In genomic region chr4:25827373-25827772, GRCh38 we compare ENCODE assay signal across 27 cellular contexts.
"Had no signal": no experiment of that assay in that cellular context is flagged by ENCODE, and none has a peak within 500 bp of the region (broad histone marks: within the 10 kb centered on the region; RNA-seq: fewer than 3 reads in every experiment).

No MANE protein-coding gene starts in this region.

- H3K27me3 ChIP-seq: neutrophil, pancreas, sigmoid colon, vagina had no signal

- H3K4me1 Mint-ChIP-seq: activated CD4-positive, alpha-beta T cell treated with anti-CD3 and anti-CD28 coated beads, Interleukin-2, amount 10 ng/mL, durations not matched to agents 24 days and 14 days had no signal

- H3K4me3 Mint-ChIP-seq: activated CD4-positive, alpha-beta T cell treated with anti-CD3 and anti-CD28 coated beads, Interleukin-2, amount 10 ng/mL, durations not matched to agents 24 days and 14 days; activated CD8-positive, alpha-beta memory T cell treated with anti-CD3 and anti-CD28 coated beads, Interleukin-2, amount 10 ng/mL, durations not matched to agents 7 days and 5 days; activated CD8-positive, alpha-beta T cell treated with anti-CD3 and anti-CD28 coated beads for 36 hours; activated T-helper 1 cell treated with anti-CD3 and anti-CD28 coated beads, Interleukin-12 subunit alpha, Interleukin-12 subunit beta, Interleukin-2, Interleukin-4 antibody, amounts not matched to agents 30 ng/mL and 10 ng/mL and 1 ng/mL, durations not matched to agents 14 hours and 24 hours and 36 hours; brain; nephron; T-helper 1 cell treated with Interleukin-12 subunit alpha and Interleukin-12 subunit beta and Interleukin-4 antibody, amounts not matched to agents 30 μg/mL and 1 μg/mL, for 36 hours; type B pancreatic cell had no signal

- H3K9me3 Mint-ChIP-seq: activated CD4-positive, alpha-beta T cell treated with anti-CD3 and anti-CD28 coated beads, Interleukin-2, amount 10 ng/mL, durations not matched to agents 24 days and 14 days; activated CD8-positive, alpha-beta T cell treated with anti-CD3 and anti-CD28 coated beads for 36 hours; activated T-helper 1 cell treated with anti-CD3 and anti-CD28 coated beads, Interleukin-12 subunit alpha, Interleukin-12 subunit beta, Interleukin-2, Interleukin-4 antibody, amounts not matched to agents 30 ng/mL and 10 ng/mL and 1 ng/mL, durations not matched to agents 14 hours and 24 hours and 36 hours; brain; nephron; T-helper 1 cell treated with Interleukin-12 subunit alpha and Interleukin-12 subunit beta and Interleukin-4 antibody, amounts not matched to agents 30 μg/mL and 1 μg/mL, for 36 hours; type B pancreatic cell had no signal

- H3K27ac ChIP-seq: neutrophil, pancreas, sigmoid colon, thoracic aorta, vagina had no signal

- H3K27me3 Mint-ChIP-seq: activated CD4-positive, alpha-beta T cell treated with anti-CD3 and anti-CD28 coated beads, Interleukin-2, amount 10 ng/mL, durations not matched to agents 24 days and 14 days; activated CD8-positive, alpha-beta memory T cell treated with anti-CD3 and anti-CD28 coated beads, Interleukin-2, amount 10 ng/mL, durations not matched to agents 7 days and 5 days; activated CD8-positive, alpha-beta T cell treated with anti-CD3 and anti-CD28 coated beads for 36 hours; type B pancreatic cell had no signal

- DNase-seq: activated CD4-positive, alpha-beta T cell treated with anti-CD3 and anti-CD28 coated beads, Interleukin-2, amount 10 ng/mL, durations not matched to agents 24 days and 14 days; activated CD8-positive, alpha-beta memory T cell treated with anti-CD3 and anti-CD28 coated beads, Interleukin-2, amount 10 ng/mL, durations not matched to agents 7 days and 5 days; activated CD8-positive, alpha-beta T cell treated with anti-CD3 and anti-CD28 coated beads for 36 hours; activated gamma-delta T cell; activated naive CD4-positive, alpha-beta T cell treated with anti-CD3 and anti-CD28 coated beads, Interleukin-2, amount 50 U/mL, for 16 hours; anterior cingulate cortex; dermis blood vessel endothelial cell; effector CD8-positive, alpha-beta T cell; erythroblast; foreskin melanocyte; hippocampal formation; kidney glomerular epithelial cell; mesenchymal stem cell; pancreas; sigmoid colon; stimulated activated CD4-positive, alpha-beta T cell treated with anti-CD3 and anti-CD28 coated beads, Interleukin-2, amount 100 ng/mL, for 48 hours; stimulated activated CD8-positive, alpha-beta memory T cell treated with anti-CD3 and anti-CD28 coated beads, Interleukin-4, amount 100 ng/mL, for 48 hours; stimulated activated naive CD4-positive, alpha-beta T cell treated with Interleukin-2 at 50 U/mL for 16 hours had no signal

- H3K9me3 ChIP-seq: neutrophil, pancreas, sigmoid colon, thoracic aorta, vagina had no signal

- H3K4me1 ChIP-seq: sigmoid colon, vagina had no signal

- H3K27ac Mint-ChIP-seq: activated CD4-positive, alpha-beta T cell treated with anti-CD3 and anti-CD28 coated beads, Interleukin-2, amount 10 ng/mL, durations not matched to agents 24 days and 14 days; activated CD8-positive, alpha-beta memory T cell treated with anti-CD3 and anti-CD28 coated beads, Interleukin-2, amount 10 ng/mL, durations not matched to agents 7 days and 5 days; activated CD8-positive, alpha-beta T cell treated with anti-CD3 and anti-CD28 coated beads for 36 hours; activated T-helper 1 cell treated with anti-CD3 and anti-CD28 coated beads, Interleukin-12 subunit alpha, Interleukin-12 subunit beta, Interleukin-2, Interleukin-4 antibody, amounts not matched to agents 30 ng/mL and 10 ng/mL and 1 ng/mL, durations not matched to agents 14 hours and 24 hours and 36 hours; nephron; T-helper 1 cell treated with Interleukin-12 subunit alpha and Interleukin-12 subunit beta and Interleukin-4 antibody, amounts not matched to agents 30 μg/mL and 1 μg/mL, for 36 hours; type B pancreatic cell had no signal

- ATAC-seq: activated CD4-positive, CD25-positive, alpha-beta regulatory T cell treated with anti-CD3 and anti-CD28 coated beads, Interleukin-2, amount 50 U/mL, for 24 hours; activated CD8-positive, alpha-beta memory T cell treated with anti-CD3 and anti-CD28 coated beads, Interleukin-2, amount 10 ng/mL, durations not matched to agents 7 days and 5 days; activated CD8-positive, alpha-beta T cell treated with anti-CD3 and anti-CD28 coated beads for 36 hours had no signal

- H3K36me3 ChIP-seq: neutrophil, pancreas, sigmoid colon, thoracic aorta, vagina had no signal

- H3K4me3 ChIP-seq: pancreas, sigmoid colon, thoracic aorta, vagina had no signal
